Comparison of ENCODE assay signal across 25 cellular contexts in genomic region chr2:100956081-100956480, GRCh38. TPM values are rescaled to one million over a fixed set of nuclear protein-coding genes. Genes with fewer than 3 reads are reported as not detected.
DNase-seq lines count a peak whose midpoint lies in the region; ATAC-seq and TF ChIP-seq lines count a peak whose summit lies in the region.
"Had no signal": no experiment of that assay in that cellular context is flagged by ENCODE, and none has a peak within 500 bp of the region (broad histone marks: within the 10 kb centered on the region; RNA-seq: fewer than 3 reads in every experiment).

No MANE protein-coding gene starts in this region.

- TF ChIP-seq CTCF in neural crest cell (conservative IDR thresholded peaks at IDR 0.05): no peak
- no peak for TF ChIP-seq CTCF in spleen (IDR thresholded peaks at IDR 0.05 in 8 of 11, conservative IDR thresholded peaks at IDR 0.05 in 3 of 11)
- no peak for TF ChIP-seq CTCF in esophagus muscularis mucosa (IDR thresholded peaks at IDR 0.05)

- peaks cover 21% of the 10 kb centered on the region for H3K4me1 Mint-ChIP-seq in activated naive CD8-positive, alpha-beta T cell treated with anti-CD3 and anti-CD28 coated beads, Interleukin-2, amount 10 ng/mL, durations not matched to agents 7 days and 5 days
- H3K4me1 Mint-ChIP-seq in activated naive CD8-positive, alpha-beta T cell treated with anti-CD3 and anti-CD28 coated beads, Interleukin-2, amount 50 U/mL, for 24 hours: peaks cover 22% of the 10 kb centered on the region
- no peaks in the 10 kb centered on the region for H3K4me1 Mint-ChIP-seq in neural crest cell
- H3K4me1 Mint-ChIP-seq: CD14-positive monocyte; CD4-positive, CD25-positive, alpha-beta regulatory T cell; CD8-positive, alpha-beta memory T cell had no signal

- H3K9me3 ChIP-seq in spleen: no peaks in the 10 kb centered on the region
- no peaks in the 10 kb centered on the region for H3K9me3 ChIP-seq in esophagus muscularis mucosa
- H3K9me3 ChIP-seq: BE2C, BLaER1 had no signal

- no peaks in the 10 kb centered on the region for H3K36me3 Mint-ChIP-seq in activated naive CD8-positive, alpha-beta T cell treated with anti-CD3 and anti-CD28 coated beads, Interleukin-2, amount 10 ng/mL, durations not matched to agents 7 days and 5 days
- H3K36me3 Mint-ChIP-seq in activated naive CD8-positive, alpha-beta T cell treated with anti-CD3 and anti-CD28 coated beads, Interleukin-2, amount 50 U/mL, for 24 hours (ENCODE audit: low read depth): no peaks in the 10 kb centered on the region
- no peaks in the 10 kb centered on the region for H3K36me3 Mint-ChIP-seq in neural crest cell (ENCODE audit: low read depth)
- H3K36me3 Mint-ChIP-seq: CD14-positive monocyte; CD4-positive, alpha-beta memory T cell; CD4-positive, CD25-positive, alpha-beta regulatory T cell had no signal

- H3K27ac Mint-ChIP-seq in activated naive CD8-positive, alpha-beta T cell treated with anti-CD3 and anti-CD28 coated beads, Interleukin-2, amount 10 ng/mL, durations not matched to agents 7 days and 5 days: peak overlapping the region; percentile 45
- no peak overlapping the region for H3K27ac Mint-ChIP-seq in activated naive CD8-positive, alpha-beta T cell treated with anti-CD3 and anti-CD28 coated beads, Interleukin-2, amount 50 U/mL, for 24 hours
- peak overlapping the region; percentile 62 for H3K27ac Mint-ChIP-seq in neural crest cell (ENCODE audit: unreplicated experiment)
- H3K27ac Mint-ChIP-seq: CD4-positive, alpha-beta memory T cell; CD4-positive, CD25-positive, alpha-beta regulatory T cell had no signal

- H3K4me1 ChIP-seq in spleen (peaks cover 0 to 4% (median 0%) of the 10 kb centered on the region in 6 donors), esophagus muscularis mucosa (peaks cover 18 to 30% (median 23%) of the 10 kb centered on the region in 4 donors)
- H3K4me1 ChIP-seq: BE2C, BLaER1 had no signal

- POLR2A ChIA-PET in activated naive CD8-positive, alpha-beta T cell treated with anti-CD3 and anti-CD28 coated beads, Interleukin-2, amount 10 ng/mL, durations not matched to agents 7 days and 5 days (lab: Charles Lee): no interaction called here

- no peak overlapping the region for H3K4me3 Mint-ChIP-seq in activated naive CD8-positive, alpha-beta T cell treated with anti-CD3 and anti-CD28 coated beads, Interleukin-2, amount 10 ng/mL, durations not matched to agents 7 days and 5 days
- H3K4me3 Mint-ChIP-seq in activated naive CD8-positive, alpha-beta T cell treated with anti-CD3 and anti-CD28 coated beads, Interleukin-2, amount 50 U/mL, for 24 hours: no peak overlapping the region
- no peak overlapping the region for H3K4me3 Mint-ChIP-seq in neural crest cell
- H3K4me3 Mint-ChIP-seq: CD14-positive monocyte; CD4-positive, alpha-beta memory T cell; CD4-positive, CD25-positive, alpha-beta regulatory T cell; CD8-positive, alpha-beta memory T cell had no signal

- DNase-seq in activated naive CD8-positive, alpha-beta T cell treated with anti-CD3 and anti-CD28 coated beads, Interleukin-2, amount 10 ng/mL, durations not matched to agents 7 days and 5 days: no peak
- DNase-seq in activated naive CD8-positive, alpha-beta T cell treated with anti-CD3 and anti-CD28 coated beads, Interleukin-2, amount 50 U/mL, for 24 hours: no peak
- DNase-seq in neural crest cell (ENCODE audit: low read depth, low spot score): no peak
- DNase-seq in posterior vena cava (ENCODE audit: low spot score): peak; percentile 71
- peak; percentile 40 for DNase-seq in spleen
- DNase-seq in esophagus muscularis mucosa (ENCODE audit: extremely low spot score): no peak
- no peak for DNase-seq in NK-92 treated with Interleukin-12 subunit alpha and Interleukin-12 subunit beta, amount 100 ng/mL, for 24 hours (lab: John Stamatoyannopoulos, UW)
- DNase-seq: 8988T; ACHN; BE2C; C1 segment of cervical spinal cord; CD4-positive, alpha-beta memory T cell; CD4-positive, CD25-positive, alpha-beta regulatory T cell; CD8-positive, alpha-beta memory T cell; COR-L47; DMS 273 treated with DMSO at 0.1 percent for 48 hours; DMS153; DMS53; DMS79; DND-41; EL; GDM1 had no signal

- H3K4me3 ChIP-seq in spleen: no peak overlapping the region
- no peak overlapping the region for H3K4me3 ChIP-seq in esophagus muscularis mucosa
- H3K4me3 ChIP-seq: BLaER1, GM12878 had no signal

- 93 to 99% (median 97%) methylated on average over 5 of the region's 5 CpGs for WGBS in spleen, 5 donors
- 98% methylated on average over 5 of the region's 5 CpGs for WGBS in esophagus muscularis mucosa

- no peak for ATAC-seq in activated naive CD8-positive, alpha-beta T cell treated with anti-CD3 and anti-CD28 coated beads, Interleukin-2, amount 10 ng/mL, durations not matched to agents 7 days and 5 days (ENCODE audit: low read depth)
- no peak for ATAC-seq in activated naive CD8-positive, alpha-beta T cell treated with anti-CD3 and anti-CD28 coated beads, Interleukin-2, amount 50 U/mL, for 24 hours
- ATAC-seq: GM12878 had no signal

- no peaks in the 10 kb centered on the region for H3K36me3 ChIP-seq in spleen
- H3K36me3 ChIP-seq in esophagus muscularis mucosa: peaks cover 0 to 7% (median 0%) of the 10 kb centered on the region in 4 donors
- H3K36me3 ChIP-seq: BE2C, BLaER1 had no signal

- no peak for TF ChIP-seq EP300 in esophagus muscularis mucosa (IDR thresholded peaks at IDR 0.05)

- H3K27me3 ChIP-seq in spleen (replicated peaks in 1 of 7): no peaks in the 10 kb centered on the region
- no peaks in the 10 kb centered on the region for H3K27me3 ChIP-seq in esophagus muscularis mucosa
- H3K27me3 ChIP-seq: BE2C, BLaER1 had no signal

- no peaks in the 10 kb centered on the region for H3K27me3 Mint-ChIP-seq in activated naive CD8-positive, alpha-beta T cell treated with anti-CD3 and anti-CD28 coated beads, Interleukin-2, amount 10 ng/mL, durations not matched to agents 7 days and 5 days
- H3K27me3 Mint-ChIP-seq in activated naive CD8-positive, alpha-beta T cell treated with anti-CD3 and anti-CD28 coated beads, Interleukin-2, amount 50 U/mL, for 24 hours: no peaks in the 10 kb centered on the region
- no peaks in the 10 kb centered on the region for H3K27me3 Mint-ChIP-seq in neural crest cell (ENCODE audit: low read depth)
- H3K27me3 Mint-ChIP-seq: CD4-positive, alpha-beta memory T cell had no signal

- no peaks in the 10 kb centered on the region for H3K9me3 Mint-ChIP-seq in activated naive CD8-positive, alpha-beta T cell treated with anti-CD3 and anti-CD28 coated beads, Interleukin-2, amount 10 ng/mL, durations not matched to agents 7 days and 5 days
- no peaks in the 10 kb centered on the region for H3K9me3 Mint-ChIP-seq in activated naive CD8-positive, alpha-beta T cell treated with anti-CD3 and anti-CD28 coated beads, Interleukin-2, amount 50 U/mL, for 24 hours
- H3K9me3 Mint-ChIP-seq in neural crest cell: no peaks in the 10 kb centered on the region
- H3K9me3 Mint-ChIP-seq: CD8-positive, alpha-beta memory T cell had no signal

- H3K27ac ChIP-seq in spleen (no peak overlapping the region), esophagus muscularis mucosa (replicated peaks in 1 of 4) (no peak overlapping the region)
- H3K27ac ChIP-seq: BLaER1 had no signal

- TF ChIP-seq POLR2A in spleen (IDR thresholded peaks at IDR 0.05) (no peak), esophagus muscularis mucosa (IDR thresholded peaks at IDR 0.05; ENCODE audit: low read depth) (no peak)

- intact Hi-C loops in posterior vena cava (cut with DNase I) (no loop called here), spleen (cut with DNase I; ENCODE audit: low total_unique reads) (no loop called here), esophagus muscularis mucosa (cut with DNase I) (no loop called here)

RNA-seq across cellular contexts. Expression of gene RPL31, which starts 46.0 kb away (rescaled TPM):
- total RNA-seq in activated naive CD8-positive, alpha-beta T cell treated with anti-CD3 and anti-CD28 coated beads, Interleukin-2, amount 10 ng/mL, durations not matched to agents 7 days and 5 days: 1,000 to 10,000 TPM; 1,575 to 1,632 TPM
- 1,439 and 1,563 TPM in 2 replicates for total RNA-seq in neural crest cell
- 1,000 to 10,000 TPM; 1,083 to 1,087 TPM for total RNA-seq in posterior vena cava
- 1,000 to 10,000 TPM in 5 of 7 donors, 100 to 1,000 TPM in 2; 876 to 1,551 (median 1,095) TPM for total RNA-seq in spleen
- polyA plus RNA-seq in spleen: over 10,000 TPM in 2 of 3 donors, 1,000 to 10,000 TPM in 1; 8,439 to 10,502 (median 10,023) TPM
- total RNA-seq in esophagus muscularis mucosa: 1,000 to 10,000 TPM in 3 of 4 donors, 100 to 1,000 TPM in 1; 645 to 2,101 (median 1,206) TPM

Comparison
In these comparisons a context has a peak if more than half of its experiments do, and no peak if none do; other contexts are left out.
1. DNase-seq: peak in posterior vena cava (single experiment) and spleen (single experiment); none in activated naive CD8-positive, alpha-beta T cell treated with anti-CD3 and anti-CD28 coated beads, Interleukin-2, amount 10 ng/mL, durations not matched to agents 7 days and 5 days (single experiment), activated naive CD8-positive, alpha-beta T cell treated with anti-CD3 and anti-CD28 coated beads, Interleukin-2, amount 50 U/mL, for 24 hours (single experiment), neural crest cell (single experiment), esophagus muscularis mucosa (single experiment) and NK-92 treated with Interleukin-12 subunit alpha and Interleukin-12 subunit beta, amount 100 ng/mL, for 24 hours (single experiment).